Comparison of ENCODE assay signal across 1 cellular context in genomic region chr2:12678189-12678588, GRCh38.
TF ChIP-seq lines count a peak whose summit lies in the region.

No MANE protein-coding gene starts in this region.

TF ChIP-seq in SK-N-SH, 30 proteins besides CTCF, POLR2A, EP300 and RAD21 (continued from another document):
- TF ChIP-seq NFIC (IDR thresholded peaks at IDR 0.05; ENCODE audit: borderline replicate concordance) = no peak
